In genomic region chr1:54107131-54107530, GRCh38 we compare ENCODE assay signal across 1 cellular context.
TF ChIP-seq lines count a peak whose summit lies in the region.

No MANE protein-coding gene starts in this region.

TF ChIP-seq in K562, 482 proteins besides CTCF, POLR2A, EP300 and RAD21 (continued from another document):
- TF ChIP-seq, protein P1, sequence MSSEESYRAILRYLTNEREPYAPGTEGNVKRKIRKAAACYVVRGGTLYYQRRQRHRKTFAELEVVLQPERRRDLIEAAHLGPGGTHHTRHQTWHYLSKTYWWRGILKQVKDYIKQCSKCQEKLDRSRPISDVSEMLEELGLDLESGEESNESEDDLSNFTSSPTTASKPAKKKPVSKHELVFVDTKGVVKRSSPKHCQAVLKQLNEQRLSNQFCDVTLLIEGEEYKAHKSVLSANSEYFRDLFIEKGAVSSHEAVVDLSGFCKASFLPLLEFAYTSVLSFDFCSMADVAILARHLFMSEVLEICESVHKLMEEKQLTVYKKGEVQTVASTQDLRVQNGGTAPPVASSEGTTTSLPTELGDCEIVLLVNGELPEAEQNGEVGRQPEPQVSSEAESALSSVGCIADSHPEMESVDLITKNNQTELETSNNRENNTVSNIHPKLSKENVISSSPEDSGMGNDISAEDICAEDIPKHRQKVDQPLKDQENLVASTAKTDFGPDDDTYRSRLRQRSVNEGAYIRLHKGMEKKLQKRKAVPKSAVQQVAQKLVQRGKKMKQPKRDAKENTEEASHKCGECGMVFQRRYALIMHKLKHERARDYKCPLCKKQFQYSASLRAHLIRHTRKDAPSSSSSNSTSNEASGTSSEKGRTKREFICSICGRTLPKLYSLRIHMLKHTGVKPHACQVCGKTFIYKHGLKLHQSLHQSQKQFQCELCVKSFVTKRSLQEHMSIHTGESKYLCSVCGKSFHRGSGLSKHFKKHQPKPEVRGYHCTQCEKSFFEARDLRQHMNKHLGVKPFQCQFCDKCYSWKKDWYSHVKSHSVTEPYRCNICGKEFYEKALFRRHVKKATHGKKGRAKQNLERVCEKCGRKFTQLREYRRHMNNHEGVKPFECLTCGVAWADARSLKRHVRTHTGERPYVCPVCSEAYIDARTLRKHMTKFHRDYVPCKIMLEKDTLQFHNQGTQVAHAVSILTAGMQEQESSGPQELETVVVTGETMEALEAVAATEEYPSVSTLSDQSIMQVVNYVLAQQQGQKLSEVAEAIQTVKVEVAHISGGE (CRISPR knock-in tag; IDR thresholded peaks at IDR 0.05) = no peak
- TF ChIP-seq TEAD2 (tag; IDR thresholded peaks at IDR 0.05) (no peak), CHCHD3 (CRISPR knock-in tag; IDR thresholded peaks at IDR 0.05) (no peak), ZBTB1 (CRISPR knock-in tag; IDR thresholded peaks at IDR 0.05; ENCODE audit: borderline replicate concordance, low read depth) (no peak), SUPT5H (IDR thresholded peaks at IDR 0.05) (no peak), TRIM28 (IDR thresholded peaks at IDR 0.05) (no peak), LARP7 (IDR thresholded peaks at IDR 0.05) (no peak), TAF7 (tag; IDR thresholded peaks at IDR 0.05) (no peak), EWSR1 (IDR thresholded peaks at IDR 0.05; ENCODE audit: borderline replicate concordance, low read depth, partially characterized antibody) (no peak), STAT5A (IDR thresholded peaks at IDR 0.05; ENCODE audit: borderline replicate concordance, low read length) (no peak), KLF1 (tag; IDR thresholded peaks at IDR 0.05) (no peak)
- TF ChIP-seq, protein P2, sequence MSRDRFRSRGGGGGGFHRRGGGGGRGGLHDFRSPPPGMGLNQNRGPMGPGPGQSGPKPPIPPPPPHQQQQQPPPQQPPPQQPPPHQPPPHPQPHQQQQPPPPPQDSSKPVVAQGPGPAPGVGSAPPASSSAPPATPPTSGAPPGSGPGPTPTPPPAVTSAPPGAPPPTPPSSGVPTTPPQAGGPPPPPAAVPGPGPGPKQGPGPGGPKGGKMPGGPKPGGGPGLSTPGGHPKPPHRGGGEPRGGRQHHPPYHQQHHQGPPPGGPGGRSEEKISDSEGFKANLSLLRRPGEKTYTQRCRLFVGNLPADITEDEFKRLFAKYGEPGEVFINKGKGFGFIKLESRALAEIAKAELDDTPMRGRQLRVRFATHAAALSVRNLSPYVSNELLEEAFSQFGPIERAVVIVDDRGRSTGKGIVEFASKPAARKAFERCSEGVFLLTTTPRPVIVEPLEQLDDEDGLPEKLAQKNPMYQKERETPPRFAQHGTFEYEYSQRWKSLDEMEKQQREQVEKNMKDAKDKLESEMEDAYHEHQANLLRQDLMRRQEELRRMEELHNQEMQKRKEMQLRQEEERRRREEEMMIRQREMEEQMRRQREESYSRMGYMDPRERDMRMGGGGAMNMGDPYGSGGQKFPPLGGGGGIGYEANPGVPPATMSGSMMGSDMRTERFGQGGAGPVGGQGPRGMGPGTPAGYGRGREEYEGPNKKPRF (IDR thresholded peaks at IDR 0.05; ENCODE audit: low read depth, low read length) = no peak
